Comparison of ENCODE assay signal across 1 cellular context in genomic region chr1:228079601-228080263, GRCh38.
TF ChIP-seq lines count a peak whose summit lies in the region.

No MANE protein-coding gene starts in this region.

TF ChIP-seq in H1, 55 proteins besides CTCF, POLR2A, EP300 and RAD21:
- no peak for TF ChIP-seq KDM4A (IDR thresholded peaks at IDR 0.05; ENCODE audit: low read depth, low read length, severe bottlenecking)
- TF ChIP-seq FOSL1 (IDR thresholded peaks at IDR 0.05; ENCODE audit: insufficient read depth, low read depth, low read length): no peak
- peak; percentile 79; the same call in 1 of the 2 replicates for TF ChIP-seq KDM1A (IDR thresholded peaks at IDR 0.05; ENCODE audit: borderline replicate concordance, low read length)
